In genomic region chr1:93635614-93636543, GRCh38 we compare ENCODE assay signal across 12 cellular contexts. TPM values are rescaled to one million over a fixed set of nuclear protein-coding genes. Genes with fewer than 3 reads are reported as not detected.
A peak's percentile ranks its signal among the peaks of the same experiment; 100 is the strongest.
DNase-seq lines count a peak whose midpoint lies in the region; ATAC-seq and TF ChIP-seq lines count a peak whose summit lies in the region.
"Had no signal": no experiment of that assay in that cellular context is flagged by ENCODE, and none has a peak within 500 bp of the region (broad histone marks: within the 10 kb centered on the region; RNA-seq: fewer than 3 reads in every experiment).

No MANE protein-coding gene starts in this region.

- H3K4me1 Mint-ChIP-seq in osteocyte (ENCODE audit: unreplicated experiment): peaks cover 34% of the 10 kb centered on the region

- in situ Hi-C loops in astrocyte of the cerebellum (cut with HindIII; ENCODE audit: low sequenced_read_pairs): no loop called here
- in situ Hi-C loops in GM23248 (cut with MboI): loop anchor here (10.0 kb wide), 1 partner anchor 169 kb away; no protein-coding TSS in a partner anchor

- TF ChIP-seq CTCF in astrocyte of the cerebellum (IDR thresholded peaks at IDR 0.05; ENCODE audit: low read depth, low read length, missing control alignments): no peak
- TF ChIP-seq CTCF in osteocyte (IDR thresholded peaks at IDR 0.05): no peak

- H2AFZ ChIP-seq in GM23248: no peak overlapping the region

- no peaks in the 10 kb centered on the region for H3K27me3 Mint-ChIP-seq in osteocyte (ENCODE audit: unreplicated experiment)

- no peak overlapping the region for H3K4me3 ChIP-seq in H7 (ENCODE audit: insufficient read depth, low read depth, low read length)
- H3K4me3 ChIP-seq in astrocyte of the cerebellum (ENCODE audit: low read depth, low read length): no peak overlapping the region
- no peak overlapping the region for H3K4me3 ChIP-seq in GM23248
- H3K4me3 ChIP-seq: BLaER1 had no signal

- WGBS in GM23248 (ENCODE audit: low coverage in 1 of 2, low lambda C conversion rate in 2 of 2, missing lambda C conversion rate in 2 of 2), 2 experiments: 80 to 84% methylated on average over 14 of the region's 14 CpGs

- ATAC-seq in HG02642 (IDR thresholded peaks at IDR 0.05; ENCODE audit: poor library complexity, unreplicated experiment) (no peak), GM21381 (IDR thresholded peaks at IDR 0.05; ENCODE audit: unreplicated experiment) (no peak)
- ATAC-seq: PC-3 had no signal

- peak overlapping the region; percentile 23 for H3K27ac Mint-ChIP-seq in osteocyte (ENCODE audit: unreplicated experiment)

- H3K9ac ChIP-seq in GM23248: no peak overlapping the region
- H3K9ac ChIP-seq: BLaER1 had no signal

- peaks cover 65% of the 10 kb centered on the region for H3F3A ChIP-seq in GM23248 (ENCODE audit: insufficient read depth)

- peak; percentile 59 for DNase-seq in H7
- peak; percentile 86 for DNase-seq in astrocyte of the cerebellum (ENCODE audit: low read depth)
- DNase-seq in hippocampal formation (lab: John Stamatoyannopoulos, UW): peak; percentile 46 to 75
- DNase-seq in osteocyte (ENCODE audit: extremely low spot score, unreplicated experiment): peak; percentile 36
- DNase-seq in AG20443 (ENCODE audit: low spot score): no peak
- no peak for DNase-seq in GM23248
- DNase-seq: glutamatergic neuron, PC-3, T1000 had no signal

- peaks cover 100% of the 10 kb centered on the region for H3K79me2 ChIP-seq in GM23248 (ENCODE audit: insufficient read depth)

- no peak overlapping the region for H3K4me3 Mint-ChIP-seq in osteocyte (ENCODE audit: unreplicated experiment)

- H3K4me2 ChIP-seq in GM23248 (ENCODE audit: unreplicated experiment): no peak overlapping the region
- H3K4me2 ChIP-seq: BLaER1 had no signal

- H3K27ac ChIP-seq in GM23248: no peak overlapping the region
- H3K27ac ChIP-seq: BLaER1 had no signal

- H4K20me1 ChIP-seq in GM23248 (ENCODE audit: insufficient read depth): 0 out of 2 replicates have a peak, but pooled peaks cover 3% of the 10 kb centered on the region

- H3K4me1 ChIP-seq in GM23248 (ENCODE audit: insufficient read depth): peaks cover 4% of the 10 kb centered on the region; the same call in 1 of the 2 replicates
- H3K4me1 ChIP-seq: BLaER1 had no signal

- no peaks in the 10 kb centered on the region for H3K9me3 Mint-ChIP-seq in osteocyte (ENCODE audit: unreplicated experiment)

- H3K9me3 ChIP-seq in GM23248 (ENCODE audit: low read depth): no peaks in the 10 kb centered on the region

- H3K27me3 ChIP-seq in H7 (ENCODE audit: control insufficient read depth, insufficient read depth, low read length) (no peaks in the 10 kb centered on the region), GM23248 (replicated peaks; ENCODE audit: insufficient read depth) (no peaks in the 10 kb centered on the region)
- H3K27me3 ChIP-seq: BLaER1 had no signal

- H3K36me3 ChIP-seq in H7 (replicated peaks; ENCODE audit: control insufficient read depth, insufficient read depth, low read length) (no peaks in the 10 kb centered on the region; the same call in 1 of the 2 replicates), GM23248 (ENCODE audit: low read depth) (peaks cover 64% of the 10 kb centered on the region; the same call in 1 of the 2 replicates)

- H3K36me3 Mint-ChIP-seq in osteocyte (ENCODE audit: unreplicated experiment): peaks cover 3% of the 10 kb centered on the region

- H3K9me2 ChIP-seq in GM23248 (ENCODE audit: insufficient read depth): no peaks in the 10 kb centered on the region

RNA-seq across cellular contexts. Expression of gene BCAR3, which starts 45.8 kb away (rescaled TPM):
- 53.2 and 67.4 TPM in 2 replicates for total RNA-seq in H7 (2014; rRNA removed; shearing (Covaris generic))
- total RNA-seq in osteocyte: 7.9 and 8.8 TPM in 2 replicates
- 79.5 and 83.2 TPM in 2 replicates for total RNA-seq in GM23248 (2014; rRNA removed; shearing (Covaris generic))
- 62.2 and 65.1 TPM in 2 replicates for polyA plus RNA-seq in GM23248 (2016; fragmentation: Nextera tagmentation; extraction: Ambion mirVana)

Comparison
In these comparisons a context has a peak if more than half of its experiments do, and no peak if none do; other contexts are left out.
1. DNase-seq: peak in H7 (single experiment), astrocyte of the cerebellum (single experiment), hippocampal formation (2 of 2) and osteocyte (single experiment); none in AG20443 (single experiment) and GM23248 (single experiment).